Comparison of ENCODE assay signal across 22 cellular contexts in the genomic region with DNA sequence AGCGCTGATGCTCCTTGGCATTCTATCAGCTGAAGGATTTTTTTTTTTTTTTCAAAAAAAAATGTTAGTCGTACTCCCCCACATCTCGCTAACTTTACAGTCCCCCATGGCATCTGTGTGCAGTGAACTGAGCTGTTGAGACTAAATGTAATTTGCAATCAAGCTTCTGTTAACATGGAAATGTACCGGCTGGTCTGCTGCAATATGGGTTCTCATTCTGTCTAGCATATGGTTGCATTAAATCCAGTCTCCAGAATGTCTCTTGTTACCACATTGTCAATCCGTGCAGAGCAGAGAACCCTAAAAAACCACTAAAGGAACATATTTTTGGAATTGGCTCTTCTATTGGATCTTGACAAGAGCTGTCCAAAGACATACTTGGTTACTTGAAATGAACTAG. TPM values are rescaled to one million over a fixed set of nuclear protein-coding genes. Genes with fewer than 3 reads are reported as not detected.
DNase-seq lines count a peak whose midpoint lies in the region; ATAC-seq, FAIRE-seq and TF ChIP-seq lines count a peak whose summit lies in the region.
"Had no signal": no experiment of that assay in that cellular context is flagged by ENCODE, and none has a peak within 500 bp of the region (broad histone marks: within the 10 kb centered on the region; RNA-seq: fewer than 3 reads in every experiment).

No MANE protein-coding gene starts in this region.

- no peak for FAIRE-seq in HTR-8/SVneo (lab: Jason Lieb, UNC)

- H3K27me3 ChIP-seq in left lung: no peaks in the 10 kb centered on the region
- no peaks in the 10 kb centered on the region for H3K27me3 ChIP-seq in vagina
- H3K27me3 ChIP-seq: BLaER1 had no signal

- no peak for TF ChIP-seq CTCF in left lung (IDR thresholded peaks at IDR 0.05)
- no peak for TF ChIP-seq CTCF in vagina (IDR thresholded peaks at IDR 0.05)

- no peak for TF ChIP-seq POLR2A in vagina (IDR thresholded peaks at IDR 0.05)

- peak overlapping the region in 1 of 2 donors; percentile 3 for H3K27ac ChIP-seq in left lung
- peak overlapping the region; percentile 40 for H3K27ac ChIP-seq in vagina
- H3K27ac ChIP-seq: BLaER1 had no signal

- ATAC-seq in left lung (peak; percentile 33), GM21717 (IDR thresholded peaks at IDR 0.05; ENCODE audit: unreplicated experiment) (no peak)
- ATAC-seq: Panc1, SK-N-SH treated with all-trans-retinoic acid at 6 μM for 48 hours, T-cell had no signal

- no peaks in the 10 kb centered on the region for H3K9me3 Mint-ChIP-seq in activated CD4-positive, alpha-beta memory T cell treated with anti-CD3 and anti-CD28 coated beads for 36 hours
- H3K9me3 Mint-ChIP-seq: CD4-positive, alpha-beta T cell; T-cell had no signal

- POLR2A ChIA-PET in activated CD4-positive, alpha-beta memory T cell treated with anti-CD3 and anti-CD28 coated beads for 36 hours (lab: Charles Lee): no interaction called here

- no peak overlapping the region for H3K4me3 ChIP-seq in left lung
- no peak overlapping the region for H3K4me3 ChIP-seq in vagina
- H3K4me3 ChIP-seq: BLaER1 had no signal

- H3K9me3 ChIP-seq in left lung (no peaks in the 10 kb centered on the region), vagina (no peaks in the 10 kb centered on the region)
- H3K9me3 ChIP-seq: BLaER1 had no signal

- intact Hi-C loops in left lung (cut with DNase I) (loop anchor here in 1 of 2 donors (10.0 kb wide), 2 partner anchors 165 to 1395 kb away; partner anchors contain the start of gene BCL6), vagina (cut with DNase I) (loop anchor here (10.0 kb wide), 2 partner anchors 1185 to 1405 kb away; no protein-coding TSS in a partner anchor)
- intact Hi-C loops in activated CD4-positive, alpha-beta memory T cell treated with anti-CD3 and anti-CD28 coated beads for 36 hours (cut with micrococcal nuclease): loop anchor here (10.0 kb wide), 3 partner anchors 305 to 1225 kb away; no protein-coding TSS in a partner anchor

- no peaks in the 10 kb centered on the region for H3K36me3 Mint-ChIP-seq in activated CD4-positive, alpha-beta memory T cell treated with anti-CD3 and anti-CD28 coated beads for 36 hours

- CTCF ChIA-PET in activated CD4-positive, alpha-beta memory T cell treated with anti-CD3 and anti-CD28 coated beads for 36 hours (lab: Charles Lee): interaction anchor here (0.6 to 3.9 kb wide), 4 partner anchors 9 to 1400 kb away, joined by 3 to 20 read pairs (median 5); no protein-coding TSS in a partner anchor

- no peaks in the 10 kb centered on the region for H3K27me3 Mint-ChIP-seq in activated CD4-positive, alpha-beta memory T cell treated with anti-CD3 and anti-CD28 coated beads for 36 hours
- H3K27me3 Mint-ChIP-seq: CD4-positive, alpha-beta T cell; T-cell had no signal

- H3K36me3 ChIP-seq in left lung (no peaks in the 10 kb centered on the region), vagina (no peaks in the 10 kb centered on the region)
- H3K36me3 ChIP-seq: BLaER1 had no signal

- H3K4me1 ChIP-seq in left lung: peaks cover 0 to 17% of the 10 kb centered on the region in 2 donors
- H3K4me1 ChIP-seq in vagina: no peaks in the 10 kb centered on the region
- H3K4me1 ChIP-seq: BLaER1 had no signal

- H3K4me1 Mint-ChIP-seq in activated CD4-positive, alpha-beta memory T cell treated with anti-CD3 and anti-CD28 coated beads for 36 hours (ENCODE audit: low read depth): peaks cover 30% of the 10 kb centered on the region

- DNase-seq in DMS 273 treated with DMSO at 0.1 percent for 48 hours (lab: John Stamatoyannopoulos, UW) (peak; percentile 87), NCI-H446 treated with DMSO at 0.1 percent for 48 hours (lab: John Stamatoyannopoulos, UW) (peak; percentile 18), left lung (no peak), vagina (ENCODE audit: extremely low spot score in 2 of 2) (no peak), HTR-8/SVneo (ENCODE audit: insufficient read length, low spot score) (no peak)
- no peak for DNase-seq in activated CD4-positive, alpha-beta memory T cell treated with anti-CD3 and anti-CD28 coated beads for 36 hours
- DNase-seq: CD4-positive, alpha-beta T cell; COR-L47; GF-D8; Kasumi-1; NCI-H1048; NCI-H1417 treated with DMSO at 0.1 percent for 48 hours; NCI-H1930; NCI-H345; NCI-H524 treated with DMSO at 0.1 percent for 48 hours; NCI-H82; SIG-M5; T-cell had no signal

- H3K4me3 Mint-ChIP-seq in activated CD4-positive, alpha-beta memory T cell treated with anti-CD3 and anti-CD28 coated beads for 36 hours: no peak overlapping the region
- H3K4me3 Mint-ChIP-seq: CD4-positive, alpha-beta T cell; T-cell had no signal

- H3K27ac Mint-ChIP-seq in activated CD4-positive, alpha-beta memory T cell treated with anti-CD3 and anti-CD28 coated beads for 36 hours: no peak overlapping the region
- H3K27ac Mint-ChIP-seq: CD4-positive, alpha-beta T cell had no signal

RNA-seq across cellular contexts. Expression of gene TPRG1, which starts 32.1 kb away (rescaled TPM):
- total RNA-seq in left lung (10 to 100 TPM in 1 of 2 donors, 1 to 10 TPM in 1; 5.0 to 12.8 TPM), vagina (21.6 TPM)
- total RNA-seq in activated CD4-positive, alpha-beta memory T cell treated with anti-CD3 and anti-CD28 coated beads for 36 hours: 10 to 100 TPM; 11.4 to 11.5 TPM

Comparison
In these comparisons a context has a peak if more than half of its experiments do, and no peak if none do; other contexts are left out.
1. DNase-seq: peak in DMS 273 treated with DMSO at 0.1 percent for 48 hours (single experiment) and NCI-H446 treated with DMSO at 0.1 percent for 48 hours (single experiment); none in left lung (0 of 2), vagina (0 of 2), activated CD4-positive, alpha-beta memory T cell treated with anti-CD3 and anti-CD28 coated beads for 36 hours (single experiment) and HTR-8/SVneo (single experiment).